Comparison of ENCODE assay signal across 1 cellular context in the genomic region with DNA sequence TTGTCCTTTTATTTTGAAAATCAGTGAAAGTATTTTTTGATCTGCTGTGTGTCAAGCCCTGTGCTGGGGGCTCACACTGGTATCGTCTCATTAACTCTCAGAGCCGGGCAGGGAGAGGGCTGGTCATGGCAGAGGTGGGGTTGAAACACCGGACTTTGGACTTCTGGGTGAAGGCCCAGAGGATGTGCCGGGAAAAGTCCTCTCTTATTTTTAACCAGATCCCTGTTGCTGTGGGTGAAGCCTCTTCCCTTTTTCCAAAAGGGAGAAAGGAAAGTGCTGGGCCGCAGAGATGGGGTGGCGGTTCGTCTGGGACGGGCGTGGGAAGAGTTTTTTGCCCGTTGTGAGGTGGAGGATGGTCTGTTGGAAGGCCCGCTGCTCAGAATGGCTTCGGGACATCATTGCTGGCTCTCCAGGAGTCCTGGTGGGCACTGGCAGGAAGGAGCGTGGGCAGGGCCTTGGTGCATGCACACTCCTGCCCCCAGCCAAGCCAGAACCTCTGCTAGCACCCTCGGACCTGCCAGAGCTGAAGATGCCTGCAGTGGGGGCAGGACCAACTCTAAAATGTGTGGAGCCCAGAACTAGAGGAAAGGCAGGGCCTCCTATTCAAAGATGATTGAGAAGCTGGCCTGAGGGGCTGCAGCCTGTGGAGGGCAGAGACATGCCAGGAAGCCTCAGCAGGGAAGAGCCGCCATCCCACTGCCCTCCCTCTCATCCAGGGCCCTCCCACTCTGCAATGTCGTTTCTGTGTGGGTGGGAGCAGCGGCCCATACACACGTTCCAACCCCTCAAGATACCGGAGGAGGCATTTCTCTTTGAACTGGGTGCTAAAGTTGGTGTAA.
A peak's percentile ranks its signal among the peaks of the same experiment; 100 is the strongest.
TF ChIP-seq lines count a peak whose summit lies in the region.

No MANE protein-coding gene starts in this region.

TF ChIP-seq in HepG2, 621 proteins besides CTCF, POLR2A, EP300 and RAD21 (continued from another document and continues in another):
- TF ChIP-seq, protein P1, sequence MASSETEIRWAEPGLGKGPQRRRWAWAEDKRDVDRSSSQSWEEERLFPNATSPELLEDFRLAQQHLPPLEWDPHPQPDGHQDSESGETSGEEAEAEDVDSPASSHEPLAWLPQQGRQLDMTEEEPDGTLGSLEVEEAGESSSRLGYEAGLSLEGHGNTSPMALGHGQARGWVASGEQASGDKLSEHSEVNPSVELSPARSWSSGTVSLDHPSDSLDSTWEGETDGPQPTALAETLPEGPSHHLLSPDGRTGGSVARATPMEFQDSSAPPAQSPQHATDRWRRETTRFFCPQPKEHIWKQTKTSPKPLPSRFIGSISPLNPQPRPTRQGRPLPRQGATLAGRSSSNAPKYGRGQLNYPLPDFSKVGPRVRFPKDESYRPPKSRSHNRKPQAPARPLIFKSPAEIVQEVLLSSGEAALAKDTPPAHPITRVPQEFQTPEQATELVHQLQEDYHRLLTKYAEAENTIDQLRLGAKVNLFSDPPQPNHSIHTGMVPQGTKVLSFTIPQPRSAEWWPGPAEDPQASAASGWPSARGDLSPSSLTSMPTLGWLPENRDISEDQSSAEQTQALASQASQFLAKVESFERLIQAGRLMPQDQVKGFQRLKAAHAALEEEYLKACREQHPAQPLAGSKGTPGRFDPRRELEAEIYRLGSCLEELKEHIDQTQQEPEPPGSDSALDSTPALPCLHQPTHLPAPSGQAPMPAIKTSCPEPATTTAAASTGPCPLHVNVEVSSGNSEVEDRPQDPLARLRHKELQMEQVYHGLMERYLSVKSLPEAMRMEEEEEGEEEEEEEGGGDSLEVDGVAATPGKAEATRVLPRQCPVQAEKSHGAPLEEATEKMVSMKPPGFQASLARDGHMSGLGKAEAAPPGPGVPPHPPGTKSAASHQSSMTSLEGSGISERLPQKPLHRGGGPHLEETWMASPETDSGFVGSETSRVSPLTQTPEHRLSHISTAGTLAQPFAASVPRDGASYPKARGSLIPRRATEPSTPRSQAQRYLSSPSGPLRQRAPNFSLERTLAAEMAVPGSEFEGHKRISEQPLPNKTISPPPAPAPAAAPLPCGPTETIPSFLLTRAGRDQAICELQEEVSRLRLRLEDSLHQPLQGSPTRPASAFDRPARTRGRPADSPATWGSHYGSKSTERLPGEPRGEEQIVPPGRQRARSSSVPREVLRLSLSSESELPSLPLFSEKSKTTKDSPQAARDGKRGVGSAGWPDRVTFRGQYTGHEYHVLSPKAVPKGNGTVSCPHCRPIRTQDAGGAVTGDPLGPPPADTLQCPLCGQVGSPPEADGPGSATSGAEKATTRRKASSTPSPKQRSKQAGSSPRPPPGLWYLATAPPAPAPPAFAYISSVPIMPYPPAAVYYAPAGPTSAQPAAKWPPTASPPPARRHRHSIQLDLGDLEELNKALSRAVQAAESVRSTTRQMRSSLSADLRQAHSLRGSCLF (CRISPR knock-in tag; IDR thresholded peaks at IDR 0.05; ENCODE audit: borderline replicate concordance) = no peak
- TF ChIP-seq, protein P2, sequence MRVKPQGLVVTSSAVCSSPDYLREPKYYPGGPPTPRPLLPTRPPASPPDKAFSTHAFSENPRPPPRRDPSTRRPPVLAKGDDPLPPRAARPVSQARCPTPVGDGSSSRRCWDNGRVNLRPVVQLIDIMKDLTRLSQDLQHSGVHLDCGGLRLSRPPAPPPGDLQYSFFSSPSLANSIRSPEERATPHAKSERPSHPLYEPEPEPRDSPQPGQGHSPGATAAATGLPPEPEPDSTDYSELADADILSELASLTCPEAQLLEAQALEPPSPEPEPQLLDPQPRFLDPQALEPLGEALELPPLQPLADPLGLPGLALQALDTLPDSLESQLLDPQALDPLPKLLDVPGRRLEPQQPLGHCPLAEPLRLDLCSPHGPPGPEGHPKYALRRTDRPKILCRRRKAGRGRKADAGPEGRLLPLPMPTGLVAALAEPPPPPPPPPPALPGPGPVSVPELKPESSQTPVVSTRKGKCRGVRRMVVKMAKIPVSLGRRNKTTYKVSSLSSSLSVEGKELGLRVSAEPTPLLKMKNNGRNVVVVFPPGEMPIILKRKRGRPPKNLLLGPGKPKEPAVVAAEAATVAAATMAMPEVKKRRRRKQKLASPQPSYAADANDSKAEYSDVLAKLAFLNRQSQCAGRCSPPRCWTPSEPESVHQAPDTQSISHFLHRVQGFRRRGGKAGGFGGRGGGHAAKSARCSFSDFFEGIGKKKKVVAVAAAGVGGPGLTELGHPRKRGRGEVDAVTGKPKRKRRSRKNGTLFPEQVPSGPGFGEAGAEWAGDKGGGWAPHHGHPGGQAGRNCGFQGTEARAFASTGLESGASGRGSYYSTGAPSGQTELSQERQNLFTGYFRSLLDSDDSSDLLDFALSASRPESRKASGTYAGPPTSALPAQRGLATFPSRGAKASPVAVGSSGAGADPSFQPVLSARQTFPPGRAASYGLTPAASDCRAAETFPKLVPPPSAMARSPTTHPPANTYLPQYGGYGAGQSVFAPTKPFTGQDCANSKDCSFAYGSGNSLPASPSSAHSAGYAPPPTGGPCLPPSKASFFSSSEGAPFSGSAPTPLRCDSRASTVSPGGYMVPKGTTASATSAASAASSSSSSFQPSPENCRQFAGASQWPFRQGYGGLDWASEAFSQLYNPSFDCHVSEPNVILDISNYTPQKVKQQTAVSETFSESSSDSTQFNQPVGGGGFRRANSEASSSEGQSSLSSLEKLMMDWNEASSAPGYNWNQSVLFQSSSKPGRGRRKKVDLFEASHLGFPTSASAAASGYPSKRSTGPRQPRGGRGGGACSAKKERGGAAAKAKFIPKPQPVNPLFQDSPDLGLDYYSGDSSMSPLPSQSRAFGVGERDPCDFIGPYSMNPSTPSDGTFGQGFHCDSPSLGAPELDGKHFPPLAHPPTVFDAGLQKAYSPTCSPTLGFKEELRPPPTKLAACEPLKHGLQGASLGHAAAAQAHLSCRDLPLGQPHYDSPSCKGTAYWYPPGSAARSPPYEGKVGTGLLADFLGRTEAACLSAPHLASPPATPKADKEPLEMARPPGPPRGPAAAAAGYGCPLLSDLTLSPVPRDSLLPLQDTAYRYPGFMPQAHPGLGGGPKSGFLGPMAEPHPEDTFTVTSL (CRISPR knock-in tag; IDR thresholded peaks at IDR 0.05; ENCODE audit: borderline replicate concordance) = peak; percentile 51; the same call in 1 of the 2 replicates
- no peak for TF ChIP-seq ZNF430 (CRISPR knock-in tag; IDR thresholded peaks at IDR 0.05)
- no peak for TF ChIP-seq ATRX (CRISPR knock-in tag; IDR thresholded peaks at IDR 0.05; ENCODE audit: borderline replicate concordance)
- TF ChIP-seq ZMYM4 (CRISPR knock-in tag; IDR thresholded peaks at IDR 0.05) = 0 out of 2 replicates have a peak, but pooled peaks have one; percentile 24
- TF ChIP-seq MAZ (IDR thresholded peaks at IDR 0.05; ENCODE audit: borderline replicate concordance, low read depth, low read length) = no peak
- TF ChIP-seq MAZ (CRISPR knock-in tag; IDR thresholded peaks at IDR 0.05; ENCODE audit: low read depth) = peak; percentile 60; the same call in 1 of the 2 replicates
- TF ChIP-seq, protein P3, sequence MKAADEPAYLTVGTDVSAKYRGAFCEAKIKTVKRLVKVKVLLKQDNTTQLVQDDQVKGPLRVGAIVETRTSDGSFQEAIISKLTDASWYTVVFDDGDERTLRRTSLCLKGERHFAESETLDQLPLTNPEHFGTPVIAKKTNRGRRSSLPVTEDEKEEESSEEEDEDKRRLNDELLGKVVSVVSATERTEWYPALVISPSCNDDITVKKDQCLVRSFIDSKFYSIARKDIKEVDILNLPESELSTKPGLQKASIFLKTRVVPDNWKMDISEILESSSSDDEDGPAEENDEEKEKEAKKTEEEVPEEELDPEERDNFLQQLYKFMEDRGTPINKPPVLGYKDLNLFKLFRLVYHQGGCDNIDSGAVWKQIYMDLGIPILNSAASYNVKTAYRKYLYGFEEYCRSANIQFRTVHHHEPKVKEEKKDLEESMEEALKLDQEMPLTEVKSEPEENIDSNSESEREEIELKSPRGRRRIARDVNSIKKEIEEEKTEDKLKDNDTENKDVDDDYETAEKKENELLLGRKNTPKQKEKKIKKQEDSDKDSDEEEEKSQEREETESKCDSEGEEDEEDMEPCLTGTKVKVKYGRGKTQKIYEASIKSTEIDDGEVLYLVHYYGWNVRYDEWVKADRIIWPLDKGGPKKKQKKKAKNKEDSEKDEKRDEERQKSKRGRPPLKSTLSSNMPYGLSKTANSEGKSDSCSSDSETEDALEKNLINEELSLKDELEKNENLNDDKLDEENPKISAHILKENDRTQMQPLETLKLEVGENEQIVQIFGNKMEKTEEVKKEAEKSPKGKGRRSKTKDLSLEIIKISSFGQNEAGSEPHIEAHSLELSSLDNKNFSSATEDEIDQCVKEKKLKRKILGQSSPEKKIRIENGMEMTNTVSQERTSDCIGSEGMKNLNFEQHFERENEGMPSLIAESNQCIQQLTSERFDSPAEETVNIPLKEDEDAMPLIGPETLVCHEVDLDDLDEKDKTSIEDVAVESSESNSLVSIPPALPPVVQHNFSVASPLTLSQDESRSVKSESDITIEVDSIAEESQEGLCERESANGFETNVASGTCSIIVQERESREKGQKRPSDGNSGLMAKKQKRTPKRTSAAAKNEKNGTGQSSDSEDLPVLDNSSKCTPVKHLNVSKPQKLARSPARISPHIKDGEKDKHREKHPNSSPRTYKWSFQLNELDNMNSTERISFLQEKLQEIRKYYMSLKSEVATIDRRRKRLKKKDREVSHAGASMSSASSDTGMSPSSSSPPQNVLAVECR (CRISPR knock-in tag; IDR thresholded peaks at IDR 0.05; ENCODE audit: borderline replicate concordance) = 0 out of 2 replicates have a peak, but pooled peaks have one; percentile 17
- TF ChIP-seq NPAS2 (CRISPR knock-in tag; IDR thresholded peaks at IDR 0.05; ENCODE audit: borderline replicate concordance) = no peak
- 0 out of 2 replicates have a peak, but pooled peaks have one; percentile 16 for TF ChIP-seq BRD4 (CRISPR knock-in tag; IDR thresholded peaks at IDR 0.05)
- peak; percentile 33; the same call in 1 of the 2 replicates for TF ChIP-seq SAP130 (CRISPR knock-in tag; IDR thresholded peaks at IDR 0.05; ENCODE audit: low read depth)
- TF ChIP-seq, protein P4, sequence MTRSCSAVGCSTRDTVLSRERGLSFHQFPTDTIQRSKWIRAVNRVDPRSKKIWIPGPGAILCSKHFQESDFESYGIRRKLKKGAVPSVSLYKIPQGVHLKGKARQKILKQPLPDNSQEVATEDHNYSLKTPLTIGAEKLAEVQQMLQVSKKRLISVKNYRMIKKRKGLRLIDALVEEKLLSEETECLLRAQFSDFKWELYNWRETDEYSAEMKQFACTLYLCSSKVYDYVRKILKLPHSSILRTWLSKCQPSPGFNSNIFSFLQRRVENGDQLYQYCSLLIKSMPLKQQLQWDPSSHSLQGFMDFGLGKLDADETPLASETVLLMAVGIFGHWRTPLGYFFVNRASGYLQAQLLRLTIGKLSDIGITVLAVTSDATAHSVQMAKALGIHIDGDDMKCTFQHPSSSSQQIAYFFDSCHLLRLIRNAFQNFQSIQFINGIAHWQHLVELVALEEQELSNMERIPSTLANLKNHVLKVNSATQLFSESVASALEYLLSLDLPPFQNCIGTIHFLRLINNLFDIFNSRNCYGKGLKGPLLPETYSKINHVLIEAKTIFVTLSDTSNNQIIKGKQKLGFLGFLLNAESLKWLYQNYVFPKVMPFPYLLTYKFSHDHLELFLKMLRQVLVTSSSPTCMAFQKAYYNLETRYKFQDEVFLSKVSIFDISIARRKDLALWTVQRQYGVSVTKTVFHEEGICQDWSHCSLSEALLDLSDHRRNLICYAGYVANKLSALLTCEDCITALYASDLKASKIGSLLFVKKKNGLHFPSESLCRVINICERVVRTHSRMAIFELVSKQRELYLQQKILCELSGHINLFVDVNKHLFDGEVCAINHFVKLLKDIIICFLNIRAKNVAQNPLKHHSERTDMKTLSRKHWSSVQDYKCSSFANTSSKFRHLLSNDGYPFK (CRISPR knock-in tag; IDR thresholded peaks at IDR 0.05; ENCODE audit: borderline replicate concordance) = no peak
- TF ChIP-seq, protein P5, sequence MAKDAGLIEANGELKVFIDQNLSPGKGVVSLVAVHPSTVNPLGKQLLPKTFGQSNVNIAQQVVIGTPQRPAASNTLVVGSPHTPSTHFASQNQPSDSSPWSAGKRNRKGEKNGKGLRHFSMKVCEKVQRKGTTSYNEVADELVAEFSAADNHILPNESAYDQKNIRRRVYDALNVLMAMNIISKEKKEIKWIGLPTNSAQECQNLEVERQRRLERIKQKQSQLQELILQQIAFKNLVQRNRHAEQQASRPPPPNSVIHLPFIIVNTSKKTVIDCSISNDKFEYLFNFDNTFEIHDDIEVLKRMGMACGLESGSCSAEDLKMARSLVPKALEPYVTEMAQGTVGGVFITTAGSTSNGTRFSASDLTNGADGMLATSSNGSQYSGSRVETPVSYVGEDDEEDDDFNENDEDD (CRISPR knock-in tag; IDR thresholded peaks at IDR 0.05; ENCODE audit: borderline replicate concordance) = 0 out of 2 replicates have a peak, but pooled peaks have one; percentile 26
- TF ChIP-seq, protein P6, sequence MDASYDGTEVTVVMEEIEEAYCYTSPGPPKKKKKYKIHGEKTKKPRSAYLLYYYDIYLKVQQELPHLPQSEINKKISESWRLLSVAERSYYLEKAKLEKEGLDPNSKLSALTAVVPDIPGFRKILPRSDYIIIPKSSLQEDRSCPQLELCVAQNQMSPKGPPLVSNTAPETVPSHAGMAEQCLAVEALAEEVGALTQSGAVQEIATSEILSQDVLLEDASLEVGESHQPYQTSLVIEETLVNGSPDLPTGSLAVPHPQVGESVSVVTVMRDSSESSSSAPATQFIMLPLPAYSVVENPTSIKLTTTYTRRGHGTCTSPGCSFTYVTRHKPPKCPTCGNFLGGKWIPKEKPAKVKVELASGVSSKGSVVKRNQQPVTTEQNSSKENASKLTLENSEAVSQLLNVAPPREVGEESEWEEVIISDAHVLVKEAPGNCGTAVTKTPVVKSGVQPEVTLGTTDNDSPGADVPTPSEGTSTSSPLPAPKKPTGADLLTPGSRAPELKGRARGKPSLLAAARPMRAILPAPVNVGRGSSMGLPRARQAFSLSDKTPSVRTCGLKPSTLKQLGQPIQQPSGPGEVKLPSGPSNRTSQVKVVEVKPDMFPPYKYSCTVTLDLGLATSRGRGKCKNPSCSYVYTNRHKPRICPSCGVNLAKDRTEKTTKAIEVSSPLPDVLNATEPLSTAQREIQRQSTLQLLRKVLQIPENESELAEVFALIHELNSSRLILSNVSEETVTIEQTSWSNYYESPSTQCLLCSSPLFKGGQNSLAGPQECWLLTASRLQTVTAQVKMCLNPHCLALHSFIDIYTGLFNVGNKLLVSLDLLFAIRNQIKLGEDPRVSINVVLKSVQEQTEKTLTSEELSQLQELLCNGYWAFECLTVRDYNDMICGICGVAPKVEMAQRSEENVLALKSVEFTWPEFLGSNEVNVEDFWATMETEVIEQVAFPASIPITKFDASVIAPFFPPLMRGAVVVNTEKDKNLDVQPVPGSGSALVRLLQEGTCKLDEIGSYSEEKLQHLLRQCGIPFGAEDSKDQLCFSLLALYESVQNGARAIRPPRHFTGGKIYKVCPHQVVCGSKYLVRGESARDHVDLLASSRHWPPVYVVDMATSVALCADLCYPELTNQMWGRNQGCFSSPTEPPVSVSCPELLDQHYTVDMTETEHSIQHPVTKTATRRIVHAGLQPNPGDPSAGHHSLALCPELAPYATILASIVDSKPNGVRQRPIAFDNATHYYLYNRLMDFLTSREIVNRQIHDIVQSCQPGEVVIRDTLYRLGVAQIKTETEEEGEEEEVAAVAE (CRISPR knock-in tag; IDR thresholded peaks at IDR 0.05; ENCODE audit: borderline replicate concordance) = no peak
- TF ChIP-seq ZNF562 (CRISPR knock-in tag; IDR thresholded peaks at IDR 0.05; ENCODE audit: borderline replicate concordance) = no peak
- 0 out of 2 replicates have a peak, but pooled peaks have one; percentile 42 for TF ChIP-seq CCDC6 (CRISPR knock-in tag; IDR thresholded peaks at IDR 0.05)
- TF ChIP-seq TEAD3 (CRISPR knock-in tag; optimal IDR thresholded peaks at IDR 0.05; ENCODE audit: borderline replicate concordance) = peak; percentile 37
